19 cellular contexts compared by ENCODE assay signal in genomic region chr11:115242982-115243381, GRCh38.
"Had no signal": no experiment of that assay in that cellular context is flagged by ENCODE, and none has a peak within 500 bp of the region (broad histone marks: within the 10 kb centered on the region; RNA-seq: fewer than 3 reads in every experiment).

No MANE protein-coding gene starts in this region.

- H3K4me3 Mint-ChIP-seq: memory B cell; mesothelial cell of epicardium; natural killer cell treated with Interleukin-12 subunit alpha and Interleukin-12 subunit beta and Interleukin-15 and Interleukin-18, amount 100 ng/mL, for 72 hours had no signal

- DNase-seq: cortex of kidney; effector memory CD4-positive, alpha-beta T cell; glutamatergic neuron; islet precursor cell; left ventricle myocardium inferior; lower lobe of right lung; psoas muscle; sigmoid colon; stimulated activated CD4-positive, alpha-beta T cell treated with anti-CD3 and anti-CD28 coated beads, Interleukin-12 subunit alpha, Interleukin-12 subunit beta, amount 100 ng/mL, for 4 hours; stimulated activated naive CD4-positive, alpha-beta T cell; trophoblast cell had no signal

- H3K27ac ChIP-seq: epithelial cell of prostate, esophagus muscularis mucosa, gastroesophageal sphincter, left ventricle myocardium inferior, lower lobe of right lung, parathyroid adenoma, psoas muscle, sigmoid colon, skin epidermis had no signal

- H3K4me1 Mint-ChIP-seq: memory B cell had no signal

- H3K4me3 ChIP-seq: esophagus muscularis mucosa, gastroesophageal sphincter, left ventricle myocardium inferior, lower lobe of right lung, psoas muscle, sigmoid colon, skin epidermis had no signal

- H3K27ac Mint-ChIP-seq: memory B cell; natural killer cell treated with Interleukin-12 subunit alpha and Interleukin-12 subunit beta and Interleukin-15 and Interleukin-18, amount 100 ng/mL, for 72 hours had no signal

- ATAC-seq: gastroesophageal sphincter; lower lobe of right lung; natural killer cell treated with Interleukin-12 subunit alpha and Interleukin-12 subunit beta and Interleukin-15 and Interleukin-18, amount 100 ng/mL, for 72 hours; psoas muscle had no signal

- H3K27me3 ChIP-seq: esophagus muscularis mucosa, gastroesophageal sphincter, sigmoid colon had no signal

- H3K36me3 Mint-ChIP-seq: memory B cell; mesothelial cell of epicardium; natural killer cell treated with Interleukin-12 subunit alpha and Interleukin-12 subunit beta and Interleukin-15 and Interleukin-18, amount 100 ng/mL, for 72 hours had no signal

- H3K9me3 ChIP-seq: esophagus muscularis mucosa, gastroesophageal sphincter, left ventricle myocardium inferior, lower lobe of right lung, psoas muscle, sigmoid colon had no signal

- H3K36me3 ChIP-seq: esophagus muscularis mucosa, gastroesophageal sphincter, left ventricle myocardium inferior, sigmoid colon had no signal

- H3K9me3 Mint-ChIP-seq: memory B cell, mesothelial cell of epicardium had no signal

- H3K4me1 ChIP-seq: lower lobe of right lung, parathyroid adenoma, psoas muscle, sigmoid colon had no signal

- H3K27me3 Mint-ChIP-seq: memory B cell had no signal
